17 cellular contexts compared by ENCODE assay signal in genomic region chr6:89430563-89430962, GRCh38. TPM values are rescaled to one million over a fixed set of nuclear protein-coding genes. Genes with fewer than 3 reads are reported as not detected.
DNase-seq lines count a peak whose midpoint lies in the region; ATAC-seq and TF ChIP-seq lines count a peak whose summit lies in the region.
"Had no signal": no experiment of that assay in that cellular context is flagged by ENCODE, and none has a peak within 500 bp of the region (broad histone marks: within the 10 kb centered on the region; RNA-seq: fewer than 3 reads in every experiment).

No MANE protein-coding gene starts in this region.

- peaks cover 17% of the 10 kb centered on the region for H3K4me1 Mint-ChIP-seq in GM23338

- H3K4me1 ChIP-seq in GM23338 (ENCODE audit: insufficient read depth): peaks cover 10% of the 10 kb centered on the region
- H3K4me1 ChIP-seq: breast epithelium had no signal

- peaks cover 16% of the 10 kb centered on the region for H3K27me3 Mint-ChIP-seq in GM23338 (ENCODE audit: insufficient read depth, low read depth, poor library complexity)

- DNase-seq in GM23338 (ENCODE audit: low spot score) (peak; percentile 48), NCI-H2227 (lab: John Stamatoyannopoulos, UW; ENCODE audit: unreplicated experiment) (peak; percentile 84), cerebellar cortex (ENCODE audit: low spot score) (peak; percentile 11), renal cortical epithelial cell (ENCODE audit: low read depth) (peak; percentile 70), middle frontal gyrus (ENCODE audit: extremely low spot score, low spot score) (no peak), NCI-H1105 (lab: John Stamatoyannopoulos, UW) (no peak), NCI-H1930 (lab: John Stamatoyannopoulos, UW) (no peak)
- DNase-seq: activated CD4-positive, alpha-beta T cell treated with anti-CD3 and anti-CD28 coated beads, Interleukin-2, amount 50 U/mL, for 4 hours; activated naive CD4-positive, alpha-beta T cell treated with anti-CD3 and anti-CD28 coated beads, Interleukin-2, amount 10 ng/mL, durations not matched to agents 7 days and 5 days; kidney; NCI-H1048; NCI-H510A treated with DMSO at 0.1 percent for 48 hours; small intestine; thyroid gland had no signal

- no peaks in the 10 kb centered on the region for H3K9me3 Mint-ChIP-seq in GM23338
- H3K9me3 Mint-ChIP-seq: activated naive CD4-positive, alpha-beta T cell treated with anti-CD3 and anti-CD28 coated beads, Interleukin-2, amount 10 ng/mL, durations not matched to agents 7 days and 5 days; mesothelial cell of epicardium had no signal

- no peak for TF ChIP-seq CTCF in GM23338 (conservative IDR thresholded peaks at IDR 0.05; ENCODE audit: low read depth in 2 of 2)

- H3K4me3 Mint-ChIP-seq in GM23338: no peak overlapping the region
- H3K4me3 Mint-ChIP-seq: mesothelial cell of epicardium had no signal

- H3K36me3 ChIP-seq in GM23338 (ENCODE audit: insufficient read depth): no peaks in the 10 kb centered on the region
- H3K36me3 ChIP-seq: BLaER1 treated with 17β-estradiol and CSF1 and Interleukin-3, amounts not matched to agents 10 nM and 100 nM; breast epithelium; thyroid gland had no signal

- no peaks in the 10 kb centered on the region for H3F3A ChIP-seq in GM23338 (replicated peaks; ENCODE audit: low read depth)

- H3K4me3 ChIP-seq in GM23338: no peak overlapping the region
- H3K4me3 ChIP-seq: BLaER1 treated with 17β-estradiol and CSF1 and Interleukin-3, amounts not matched to agents 10 nM and 100 nM; breast epithelium; thyroid gland had no signal

- peak overlapping the region; percentile 54 for H2AFZ ChIP-seq in GM23338

- no peaks in the 10 kb centered on the region; the same call in 2 of the 3 replicates for H3K36me3 Mint-ChIP-seq in GM23338 (ENCODE audit: low read depth)
- H3K36me3 Mint-ChIP-seq: activated naive CD4-positive, alpha-beta T cell treated with anti-CD3 and anti-CD28 coated beads, Interleukin-2, amount 10 ng/mL, durations not matched to agents 7 days and 5 days; mesothelial cell of epicardium had no signal

- no peak overlapping the region for H3K27ac Mint-ChIP-seq in GM23338
- H3K27ac Mint-ChIP-seq: activated naive CD4-positive, alpha-beta T cell treated with anti-CD3 and anti-CD28 coated beads, Interleukin-2, amount 10 ng/mL, durations not matched to agents 7 days and 5 days; mesothelial cell of epicardium had no signal

- no peaks in the 10 kb centered on the region for H4K20me1 ChIP-seq in GM23338 (replicated peaks; ENCODE audit: insufficient read depth)
- H4K20me1 ChIP-seq: BLaER1 treated with 17β-estradiol and CSF1 and Interleukin-3, amounts not matched to agents 10 nM and 100 nM had no signal

- ATAC-seq in GM23338: peak; percentile 10

- peaks cover 30% of the 10 kb centered on the region for H3K27me3 ChIP-seq in GM23338 (ENCODE audit: insufficient read depth)
- H3K27me3 ChIP-seq: breast epithelium, thyroid gland had no signal

- H3K79me2 ChIP-seq in GM23338 (replicated peaks; ENCODE audit: insufficient read depth): no peaks in the 10 kb centered on the region; the same call in 1 of the 2 replicates

- H3K9me2 ChIP-seq in GM23338 (ENCODE audit: insufficient read depth): no peaks in the 10 kb centered on the region

- H3K27ac ChIP-seq in GM23338 (ENCODE audit: low read depth): no peak overlapping the region
- H3K27ac ChIP-seq: BLaER1 treated with 17β-estradiol and CSF1 and Interleukin-3, amounts not matched to agents 10 nM and 100 nM; breast epithelium; thyroid gland had no signal

- H3K4me2 ChIP-seq in GM23338: no peak overlapping the region
- H3K4me2 ChIP-seq: BLaER1 treated with 17β-estradiol and CSF1 and Interleukin-3, amounts not matched to agents 10 nM and 100 nM had no signal

TF ChIP-seq in GM23338, 12 proteins besides CTCF, POLR2A, EP300 and RAD21:
- TF ChIP-seq CREB1 (CRISPR knock-in tag; IDR thresholded peaks at IDR 0.05; ENCODE audit: low read depth) (no peak), JUNB (IDR thresholded peaks at IDR 0.05; ENCODE audit: unreplicated experiment) (no peak), ZNF331 (CRISPR knock-in tag; IDR thresholded peaks at IDR 0.05; ENCODE audit: low read depth) (no peak), NANOG (IDR thresholded peaks at IDR 0.05; ENCODE audit: borderline replicate concordance) (no peak)
TF ChIP-seq in GM23338: peak in this region for 0.

RNA-seq across cellular contexts. Expression of gene ANKRD6, which starts 2.4 kb away (rescaled TPM):
- 9.2 and 20.4 TPM in 2 replicates for total RNA-seq in GM23338 (2014; rRNA removed; shearing (Covaris generic))
- polyA plus RNA-seq in GM23338 (2016; fragmentation: Nextera tagmentation; extraction: Ambion mirVana): 2.1 and 3.2 TPM in 2 replicates
- total RNA-seq in renal cortical epithelial cell: 13.2 and 13.4 TPM in 2 replicates

RNA-seq across cellular contexts. Expression of gene RRAGD, which starts 18.5 kb away (rescaled TPM):
- 20.1 and 22.1 TPM in 2 replicates for total RNA-seq in GM23338 (2014; rRNA removed; shearing (Covaris generic))
- 7.0 and 8.5 TPM in 2 replicates for polyA plus RNA-seq in GM23338 (2016; fragmentation: Nextera tagmentation; extraction: Ambion mirVana)
- total RNA-seq in renal cortical epithelial cell: 4.2 and 9.7 TPM in 2 replicates

Comparison
In these comparisons a context has a peak if more than half of its experiments do, and no peak if none do; other contexts are left out.
1. DNase-seq: peak in GM23338 (single experiment), NCI-H2227 (single experiment), cerebellar cortex (single experiment) and renal cortical epithelial cell (single experiment); none in middle frontal gyrus (single experiment), NCI-H1105 (single experiment) and NCI-H1930 (0 of 2).